ENCODE assay signal across 8 cellular contexts in genomic region chr4:1712216-1713002, GRCh38. TPM values are rescaled to one million over a fixed set of nuclear protein-coding genes. Genes with fewer than 3 reads are reported as not detected.
DNase-seq lines count a peak whose midpoint lies in the region; ATAC-seq and TF ChIP-seq lines count a peak whose summit lies in the region.

Gene SLBP, minus strand, starts transcription at chr4:1712319. Its CDS starts 131 bp downstream, at chr4:1712188.

- H3K4me2 ChIP-seq in BLaER1 treated with 17β-estradiol and CSF1 and Interleukin-3, amounts not matched to agents 10 nM and 100 nM: peak within 1 kb of the TSS; percentile 95 to 100 (median 99)

- H3K27ac ChIP-seq in BLaER1 treated with 17β-estradiol and CSF1 and Interleukin-3, amounts not matched to agents 10 nM and 100 nM: peak within 1 kb of the TSS; percentile 98 to 100 (median 100)
- peak within 1 kb of the TSS; percentile 99 for H3K27ac ChIP-seq in colonic mucosa

- H3K9me3 ChIP-seq in BLaER1 treated with 17β-estradiol and CSF1 and Interleukin-3, amounts not matched to agents 10 nM and 100 nM (replicated peaks in 1 of 11): no peaks in the 10 kb centered on the region
- H3K9me3 ChIP-seq in colonic mucosa: no peaks in the 10 kb centered on the region

- H3K4me1 Mint-ChIP-seq in activated CD4-positive, alpha-beta T cell treated with anti-CD3 and anti-CD28 coated beads, Interleukin-2, amount 10 ng/mL, durations not matched to agents 24 days and 14 days: peaks cover 49% of the 10 kb centered on the region

- H3K4me3 ChIP-seq in BLaER1 treated with 17β-estradiol and CSF1 and Interleukin-3, amounts not matched to agents 10 nM and 100 nM: peak within 1 kb of the TSS; percentile 72 to 99 (median 94)
- peak within 1 kb of the TSS; percentile 96 for H3K4me3 ChIP-seq in colonic mucosa

- DNase-seq in NCI-H526 treated with DMSO at 0.1 percent for 48 hours (lab: John Stamatoyannopoulos, UW) (peak; percentile 92), colonic mucosa (peak; percentile 98), left kidney (ENCODE audit: low read depth, low spot score) (peak; percentile 98)
- peak; percentile 100 for DNase-seq in activated CD4-positive, alpha-beta T cell treated with anti-CD3 and anti-CD28 coated beads, Interleukin-2, amount 10 ng/mL, durations not matched to agents 24 days and 14 days
- peak; percentile 99 for DNase-seq in stimulated activated CD4-positive, alpha-beta T cell treated with anti-CD3 and anti-CD28 coated beads, Interleukin-2, amount 100 ng/mL, for 24 hours

- no peaks in the 10 kb centered on the region for H3K27me3 ChIP-seq in BLaER1 treated with 17β-estradiol and CSF1 and Interleukin-3, amounts not matched to agents 10 nM and 100 nM
- no peaks in the 10 kb centered on the region for H3K27me3 ChIP-seq in colonic mucosa

- H3K27ac Mint-ChIP-seq in activated CD4-positive, alpha-beta T cell treated with anti-CD3 and anti-CD28 coated beads, Interleukin-2, amount 10 ng/mL, durations not matched to agents 24 days and 14 days: peak within 1 kb of the TSS; percentile 98

- intact Hi-C loops in activated CD4-positive, alpha-beta T cell treated with anti-CD3 and anti-CD28 coated beads, Interleukin-2, amount 10 ng/mL, durations not matched to agents 24 days and 14 days (cut with micrococcal nuclease): loop anchor here (1.0 to 10.0 kb wide), 5 partner anchors 9 to 822 kb away; partner anchors contain the start of genes FAM53A, HAUS3, NSD2 and POLN
- intact Hi-C loops in colonic mucosa (cut with DNase I): no loop called here

- H3K9ac ChIP-seq in BLaER1 treated with 17β-estradiol and CSF1 and Interleukin-3, amounts not matched to agents 10 nM and 100 nM: peak within 1 kb of the TSS; percentile 96 to 100 (median 99)
- H3K9ac ChIP-seq in colonic mucosa (ENCODE audit: low read depth in 2 of 2, low read length in 2 of 2): peak within 1 kb of the TSS; percentile 94 to 96

- peaks cover 72 to 83% (median 77%) of the 10 kb centered on the region in 10 experiments for H3K4me1 ChIP-seq in BLaER1 treated with 17β-estradiol and CSF1 and Interleukin-3, amounts not matched to agents 10 nM and 100 nM
- H3K4me1 ChIP-seq in colonic mucosa: peaks cover 22% of the 10 kb centered on the region

- H3K9me3 Mint-ChIP-seq in activated CD4-positive, alpha-beta T cell treated with anti-CD3 and anti-CD28 coated beads, Interleukin-2, amount 10 ng/mL, durations not matched to agents 24 days and 14 days: no peaks in the 10 kb centered on the region

- no peaks in the 10 kb centered on the region for H3K27me3 Mint-ChIP-seq in activated CD4-positive, alpha-beta T cell treated with anti-CD3 and anti-CD28 coated beads, Interleukin-2, amount 10 ng/mL, durations not matched to agents 24 days and 14 days

- peaks cover 20 to 52% (median 44%) of the 10 kb centered on the region in 11 experiments; a peak in 20 of 22 replicates for H3K36me3 ChIP-seq in BLaER1 treated with 17β-estradiol and CSF1 and Interleukin-3, amounts not matched to agents 10 nM and 100 nM
- no peaks in the 10 kb centered on the region for H3K36me3 ChIP-seq in colonic mucosa

- ATAC-seq in GM19351 (IDR thresholded peaks at IDR 0.05; ENCODE audit: unreplicated experiment) (peak; percentile 73), HG03520 (IDR thresholded peaks at IDR 0.05; ENCODE audit: unreplicated experiment) (peak; percentile 73)

- peaks cover 56 to 91% (median 73%) of the 10 kb centered on the region in 11 experiments for H4K20me1 ChIP-seq in BLaER1 treated with 17β-estradiol and CSF1 and Interleukin-3, amounts not matched to agents 10 nM and 100 nM

- TF ChIP-seq CTCF in colonic mucosa (IDR thresholded peaks at IDR 0.05): no peak

- peaks cover 42% of the 10 kb centered on the region for H3K36me3 Mint-ChIP-seq in activated CD4-positive, alpha-beta T cell treated with anti-CD3 and anti-CD28 coated beads, Interleukin-2, amount 10 ng/mL, durations not matched to agents 24 days and 14 days (ENCODE audit: low read depth)

- H3K4me3 Mint-ChIP-seq in activated CD4-positive, alpha-beta T cell treated with anti-CD3 and anti-CD28 coated beads, Interleukin-2, amount 10 ng/mL, durations not matched to agents 24 days and 14 days: peak within 1 kb of the TSS; percentile 95

RNA-seq across cellular contexts. Expression of gene SLBP, which starts in this region (rescaled TPM):
- total RNA-seq in activated CD4-positive, alpha-beta T cell treated with anti-CD3 and anti-CD28 coated beads, Interleukin-2, amount 10 ng/mL, durations not matched to agents 24 days and 14 days: 150 and 156 TPM in 2 replicates
- total RNA-seq in colonic mucosa: 10 to 100 TPM; 30.1 to 56.9 TPM

Comparison
In these comparisons a context has a peak if more than half of its experiments do, and no peak if none do; other contexts are left out.
1. Peak in every context shown above with its lines: DNase-seq, ATAC-seq, H3K4me3 ChIP-seq and H3K27ac ChIP-seq.